1 cellular context compared by ENCODE assay signal in genomic region chr4:27692098-27692679, GRCh38.
TF ChIP-seq lines count a peak whose summit lies in the region.

No MANE protein-coding gene starts in this region.

TF ChIP-seq in H1, 55 proteins besides CTCF, POLR2A, EP300 and RAD21:
- TF ChIP-seq HDAC6 (IDR thresholded peaks at IDR 0.05; ENCODE audit: low read depth, low read length) (no peak), CTBP2 (IDR thresholded peaks at IDR 0.05; ENCODE audit: borderline replicate concordance, insufficient read depth, insufficient read length, low read length) (no peak), SIN3A (conservative IDR thresholded peaks at IDR 0.05 in 1 of 2, IDR thresholded peaks at IDR 0.05 in 1 of 2; ENCODE audit: low read depth in 1 of 2, low read length in 2 of 2) (no peak), JUN (IDR thresholded peaks at IDR 0.05; ENCODE audit: low read depth, low read length) (no peak), TAF1 (IDR thresholded peaks at IDR 0.05; ENCODE audit: low read depth, low read length) (no peak), MAX (IDR thresholded peaks at IDR 0.05) (no peak), RBBP5 (IDR thresholded peaks at IDR 0.05; ENCODE audit: borderline replicate concordance, low read depth, low read length) (no peak)
